1 cellular context compared by ENCODE assay signal in genomic region chr6:138382498-138383265, GRCh38.
TF ChIP-seq lines count a peak whose summit lies in the region.

No MANE protein-coding gene starts in this region.

TF ChIP-seq in H1, 55 proteins besides CTCF, POLR2A, EP300 and RAD21:
- TF ChIP-seq MAFK (IDR thresholded peaks at IDR 0.05; ENCODE audit: low read depth, low read length) (no peak), CHD2 (IDR thresholded peaks at IDR 0.05; ENCODE audit: low read length) (no peak), RNF2 (IDR thresholded peaks at IDR 0.05; ENCODE audit: borderline replicate concordance, low read depth, low read length, missing control alignments, poor library complexity, severe bottlenecking) (no peak), BRCA1 (IDR thresholded peaks at IDR 0.05; ENCODE audit: low read depth, low read length) (no peak), PHF8 (conservative IDR thresholded peaks at IDR 0.05; ENCODE audit: low read depth, low read length) (no peak), MAX (IDR thresholded peaks at IDR 0.05) (no peak), E2F6 (IDR thresholded peaks at IDR 0.05) (no peak), CBX8 (IDR thresholded peaks at IDR 0.05; ENCODE audit: borderline replicate concordance, low read depth, low read length) (no peak), JUN (IDR thresholded peaks at IDR 0.05; ENCODE audit: low read depth, low read length) (no peak), KDM4A (IDR thresholded peaks at IDR 0.05; ENCODE audit: low read depth, low read length, severe bottlenecking) (no peak), SIRT6 (IDR thresholded peaks at IDR 0.05; ENCODE audit: low read length) (no peak), HDAC6 (IDR thresholded peaks at IDR 0.05; ENCODE audit: low read depth, low read length) (no peak), CREB1 (IDR thresholded peaks at IDR 0.05) (no peak), BCL11A (IDR thresholded peaks at IDR 0.05; ENCODE audit: low read depth in 2 of 2, low read length in 2 of 2) (no peak), SRF (IDR thresholded peaks at IDR 0.05; ENCODE audit: low read depth, low read length) (no peak), SP4 (IDR thresholded peaks at IDR 0.05; ENCODE audit: low read length) (no peak)
